Comparison of ENCODE assay signal across 19 cellular contexts in the genomic region with DNA sequence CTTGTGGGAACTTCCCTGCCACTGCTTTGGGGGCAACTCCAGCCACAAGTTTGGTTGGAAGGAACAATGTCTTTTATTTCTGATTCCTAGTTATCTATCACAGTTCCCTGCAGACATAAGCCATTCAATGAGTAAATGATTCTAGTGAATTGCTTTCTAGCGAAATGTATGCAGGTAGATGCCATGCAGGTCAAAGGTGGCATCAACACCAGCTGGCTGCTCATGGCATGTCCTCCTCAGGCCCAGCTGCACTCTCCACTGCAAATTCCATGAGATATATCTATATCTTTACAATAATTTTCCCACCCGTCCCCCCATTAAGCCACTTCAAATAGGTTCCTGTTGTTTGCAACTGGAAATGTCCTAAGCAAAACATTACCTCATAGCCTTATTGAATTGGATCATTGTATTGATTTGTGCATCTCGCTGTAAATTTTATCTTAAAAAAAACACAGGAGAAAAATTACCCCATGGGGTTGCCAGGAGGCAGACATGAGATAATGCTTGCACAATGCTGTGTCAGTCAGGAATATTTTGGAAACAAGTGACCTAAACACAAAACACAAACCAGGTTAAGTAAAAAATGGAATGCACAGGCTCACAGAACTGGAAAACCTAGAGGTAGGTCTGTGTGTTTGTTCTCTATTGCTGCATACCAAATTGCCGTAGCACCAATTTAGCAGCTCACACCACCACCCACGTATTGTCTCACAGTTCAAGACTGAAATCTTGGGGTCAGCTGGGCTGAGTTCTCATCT. TPM values are rescaled to one million over a fixed set of nuclear protein-coding genes. Genes with fewer than 3 reads are reported as not detected.
DNase-seq lines count a peak whose midpoint lies in the region; ATAC-seq, FAIRE-seq and TF ChIP-seq lines count a peak whose summit lies in the region.
"Had no signal": no experiment of that assay in that cellular context is flagged by ENCODE, and none has a peak within 500 bp of the region (broad histone marks: within the 10 kb centered on the region; RNA-seq: fewer than 3 reads in every experiment).

No MANE protein-coding gene starts in this region.

- no peaks in the 10 kb centered on the region for H3K79me1 ChIP-seq in H9 (ENCODE audit: insufficient read depth, low read depth, low read length, poor library complexity, severe bottlenecking)

- no peak overlapping the region for H3K4ac ChIP-seq in H9 (ENCODE audit: low read depth, low read length)

- no peak overlapping the region for H2BK15ac ChIP-seq in H9 (ENCODE audit: low read depth, low read length)

- no peak overlapping the region for H3K56ac ChIP-seq in H9 (ENCODE audit: insufficient read length, low read depth, low read length)

- no peak for FAIRE-seq in urothelium cell line (lab: Jason Lieb, UNC)
- FAIRE-seq: keratinocyte, small intestine had no signal

- H3K4me2 ChIP-seq in osteoblast (ENCODE audit: insufficient read depth, low read length) (peak overlapping the region; percentile 40), H9 (ENCODE audit: insufficient read depth, insufficient read length, low read length) (no peak overlapping the region)

- H3K23ac ChIP-seq in H9 (ENCODE audit: insufficient read length, low read depth, low read length) = no peak overlapping the region

- no peaks in the 10 kb centered on the region for H4K20me1 ChIP-seq in osteoblast (ENCODE audit: insufficient read depth, low read length)
- no peaks in the 10 kb centered on the region for H4K20me1 ChIP-seq in H9 (ENCODE audit: control insufficient read depth, insufficient read depth, insufficient read length)

- H3K4me1 Mint-ChIP-seq in H9 (no peaks in the 10 kb centered on the region), endodermal cell (no peaks in the 10 kb centered on the region)
- H3K4me1 Mint-ChIP-seq: activated B cell treated with CpG ODN at 0.5 μM for 24 hours had no signal

- intact Hi-C loops in heart right ventricle (cut with DNase I) = no loop called here
- intact Hi-C loops in aorta (cut with DNase I) = no loop called here

- H3K9ac ChIP-seq in H9 (ENCODE audit: extremely low read depth, insufficient read length, low read length) (no peak overlapping the region), endodermal cell (ENCODE audit: extremely low read depth, low read length, poor library complexity, severe bottlenecking) (no peak overlapping the region)

- H2BK5ac ChIP-seq in H9 (ENCODE audit: insufficient read length, low read length) = no peak overlapping the region

- no peaks in the 10 kb centered on the region for H3K23me2 ChIP-seq in H9 (ENCODE audit: insufficient read length, low read depth, low read length, poor library complexity, severe bottlenecking)

- no peak overlapping the region for H2AK5ac ChIP-seq in H9 (ENCODE audit: insufficient read length, low read length)

- TF ChIP-seq CTCF in right atrium auricular region (IDR thresholded peaks at IDR 0.05) (no peak), heart right ventricle (IDR thresholded peaks at IDR 0.05) (no peak), coronary artery (IDR thresholded peaks at IDR 0.05) (no peak), osteoblast (IDR thresholded peaks at IDR 0.05; ENCODE audit: extremely low read depth, low read depth, low read length) (no peak), H9 (conservative IDR thresholded peaks at IDR 0.05) (no peak), endodermal cell (conservative IDR thresholded peaks at IDR 0.05) (no peak)

- H4K5ac ChIP-seq in H9 (ENCODE audit: insufficient read length, low read depth, low read length) = no peak overlapping the region

- H2BK120ac ChIP-seq in H9 (ENCODE audit: low read depth, low read length, poor library complexity, severe bottlenecking) = no peak overlapping the region

- peak overlapping the region; percentile 28 to 60 for H3K27ac ChIP-seq in right atrium auricular region
- peak overlapping the region in 3 of 10 donors; percentile 7 to 61 (median 35) for H3K27ac ChIP-seq in heart right ventricle
- peak overlapping the region; percentile 79 to 92 for H3K27ac ChIP-seq in coronary artery
- H3K27ac ChIP-seq in osteoblast (ENCODE audit: low read depth, low read length) = peak overlapping the region; percentile 66
- H3K27ac ChIP-seq in aorta (ENCODE audit: low read depth in 1 of 2, low read length in 2 of 2) = peak overlapping the region in 1 of 2 donors; percentile 84
- H3K27ac ChIP-seq in H9 (ENCODE audit: insufficient read length, low read depth, low read length) = no peak overlapping the region
- no peak overlapping the region for H3K27ac ChIP-seq in endodermal cell (ENCODE audit: low read depth, low read length)
- H3K27ac ChIP-seq: neutrophil had no signal

- no peak overlapping the region for H4K8ac ChIP-seq in H9 (replicated peaks; ENCODE audit: insufficient read length, low read depth, low read length)

- H3K9me3 Mint-ChIP-seq in H9 = peaks cover 14 to 16% of the 10 kb centered on the region in 2 experiments; a peak in 4 of 5 replicates
- peaks cover 30% of the 10 kb centered on the region for H3K9me3 Mint-ChIP-seq in endodermal cell

- H2AFZ ChIP-seq in osteoblast (ENCODE audit: low read length) = no peak overlapping the region
- no peak overlapping the region for H2AFZ ChIP-seq in H9 (ENCODE audit: low read length)

- H3K36me3 ChIP-seq in right atrium auricular region = no peaks in the 10 kb centered on the region
- H3K36me3 ChIP-seq in heart right ventricle = no peaks in the 10 kb centered on the region
- H3K36me3 ChIP-seq in osteoblast (ENCODE audit: insufficient read depth, low read length) = peaks cover 3% of the 10 kb centered on the region
- no peaks in the 10 kb centered on the region for H3K36me3 ChIP-seq in aorta (ENCODE audit: control insufficient read depth in 1 of 2, insufficient read depth in 2 of 2, low read length in 1 of 2)
- no peaks in the 10 kb centered on the region for H3K36me3 ChIP-seq in endodermal cell (ENCODE audit: control insufficient read depth, insufficient read depth, low read length)
- H3K36me3 ChIP-seq: neutrophil, upper lobe of left lung had no signal

- H2BK20ac ChIP-seq in H9 (ENCODE audit: low read depth, low read length, poor library complexity, severe bottlenecking) = no peak overlapping the region

- no peak overlapping the region for H4K91ac ChIP-seq in H9 (ENCODE audit: insufficient read length, low read depth, low read length)

- H3K4me3 Mint-ChIP-seq in H9 (no peak overlapping the region), endodermal cell (no peak overlapping the region)
- H3K4me3 Mint-ChIP-seq: activated B cell treated with CpG ODN at 0.5 μM for 24 hours had no signal

- H3T11ph ChIP-seq in H9 (ENCODE audit: low read length) = no peak overlapping the region

- H3K18ac ChIP-seq in H9 (ENCODE audit: insufficient read length, low read depth, low read length) = no peak overlapping the region

- WGBS in heart right ventricle, 2 donors = 78 to 88% methylated on average over 5 of the region's 5 CpGs
- 76 to 78% methylated on average over 5 of the region's 5 CpGs for WGBS in aorta, 2 donors
- no CpG with 5 or more reads among the region's 5 CpGs for WGBS in H9 (ENCODE audit: extremely low coverage, insufficient read length, low lambda C conversion rate)
- 50 to 83% methylated on average over 1 to 5 of the region's 5 CpGs for WGBS in endodermal cell (ENCODE audit: insufficient coverage in 1 of 2, insufficient read length in 1 of 2), 2 experiments

- no peaks in the 10 kb centered on the region for H3K27me3 ChIP-seq in right atrium auricular region
- H3K27me3 ChIP-seq in heart right ventricle = no peaks in the 10 kb centered on the region
- no peaks in the 10 kb centered on the region for H3K27me3 ChIP-seq in osteoblast (ENCODE audit: insufficient read depth, low read length)
- H3K27me3 ChIP-seq in aorta (ENCODE audit: control insufficient read depth in 1 of 2, insufficient read depth in 2 of 2, low read length in 1 of 2) = no peaks in the 10 kb centered on the region
- no peaks in the 10 kb centered on the region for H3K27me3 ChIP-seq in H9 (ENCODE audit: insufficient read depth, low read length)
- H3K27me3 ChIP-seq in endodermal cell (ENCODE audit: control insufficient read depth, insufficient read depth, low read length, poor library complexity, severe bottlenecking) = no peaks in the 10 kb centered on the region
- H3K27me3 ChIP-seq: neutrophil, upper lobe of left lung had no signal

- H3K79me2 ChIP-seq in osteoblast (ENCODE audit: insufficient read depth, low read length) (no peaks in the 10 kb centered on the region), H9 (ENCODE audit: insufficient read depth, low read length) (no peaks in the 10 kb centered on the region)

- no peak overlapping the region for H2BK12ac ChIP-seq in H9 (ENCODE audit: insufficient read length, low read depth, low read length)

- H3K4me1 ChIP-seq in right atrium auricular region (peaks cover 0 to 5% of the 10 kb centered on the region in 2 donors), heart right ventricle (peaks cover 3 to 32% (median 8%) of the 10 kb centered on the region in 9 donors), osteoblast (ENCODE audit: insufficient read depth, low read length) (peaks cover 37% of the 10 kb centered on the region), aorta (ENCODE audit: control insufficient read depth in 1 of 2, insufficient read depth in 2 of 2, low read length in 2 of 2) (peaks cover 0 to 5% of the 10 kb centered on the region in 2 donors), H9 (ENCODE audit: insufficient read depth, low read length) (no peaks in the 10 kb centered on the region), endodermal cell (ENCODE audit: control insufficient read depth, insufficient read depth, low read length) (no peaks in the 10 kb centered on the region)

- H3K9me3 ChIP-seq in right atrium auricular region (peaks cover 3 to 20% of the 10 kb centered on the region in 2 donors), heart right ventricle (peaks cover 0 to 40% (median 13%) of the 10 kb centered on the region in 11 donors), osteoblast (ENCODE audit: low read depth, low read length) (peaks cover 11% of the 10 kb centered on the region), aorta (ENCODE audit: control insufficient read depth, low read length) (no peaks in the 10 kb centered on the region), H9 (ENCODE audit: control insufficient read depth, low read depth, low read length) (no peaks in the 10 kb centered on the region), endodermal cell (ENCODE audit: control insufficient read depth, low read length) (peaks cover 22% of the 10 kb centered on the region)
- H3K9me3 ChIP-seq: neutrophil had no signal

- H3K36me3 Mint-ChIP-seq in H9 (ENCODE audit: insufficient read depth in 1 of 3, low read depth in 3 of 3) (peaks cover 2 to 18% (median 13%) of the 10 kb centered on the region in 3 experiments; a peak in 5 of 7 replicates), endodermal cell (ENCODE audit: low read depth) (no peaks in the 10 kb centered on the region)

- H3K4me3 ChIP-seq in right atrium auricular region (no peak overlapping the region), heart right ventricle (no peak overlapping the region), coronary artery (peak overlapping the region; percentile 22), osteoblast (ENCODE audit: insufficient read depth, low read length) (no peak overlapping the region), aorta (ENCODE audit: low read length in 2 of 2) (no peak overlapping the region), endodermal cell (ENCODE audit: low read length) (no peak overlapping the region)
- H3K4me3 ChIP-seq: upper lobe of left lung had no signal

- H3K27me3 Mint-ChIP-seq in H9 (ENCODE audit: low read depth) = peaks cover 2% of the 10 kb centered on the region
- H3K27me3 Mint-ChIP-seq in endodermal cell (ENCODE audit: insufficient read depth) = peaks cover 6% of the 10 kb centered on the region

- no peak for DNase-seq in right atrium auricular region (ENCODE audit: low spot score)
- DNase-seq in heart right ventricle = no peak
- DNase-seq in coronary artery (ENCODE audit: low spot score) = no peak
- no peak for DNase-seq in osteoblast (ENCODE audit: insufficient read length, low spot score, missing footprints)
- DNase-seq in aorta = no peak
- no peak for DNase-seq in H9
- no peak for DNase-seq in endodermal cell
- no peak for DNase-seq in urothelium cell line (ENCODE audit: low spot score)
- DNase-seq: activated B cell treated with CpG ODN at 0.5 μM for 24 hours, amniotic stem cell, cortex of kidney, head of caudate nucleus, midbrain, NCI-H1417 treated with DMSO at 0.1 percent for 48 hours, SHP77, small intestine, upper lobe of left lung had no signal

- no peak overlapping the region for H3K14ac ChIP-seq in H9 (ENCODE audit: insufficient read depth, low read length)

- ATAC-seq in heart right ventricle (no peak), aorta (ENCODE audit: low FRiP score) (peak; percentile 5)

- H3K27ac Mint-ChIP-seq in H9 (no peak overlapping the region), endodermal cell (no peak overlapping the region)
- H3K27ac Mint-ChIP-seq: activated B cell treated with CpG ODN at 0.5 μM for 24 hours had no signal

RNA-seq across cellular contexts. Expression of a gene that starts 32.8 kb away (rescaled TPM):
- total RNA-seq in right atrium auricular region (100 to 1,000 TPM; 191 to 286 TPM), heart right ventricle (100 to 1,000 TPM in 2 of 10 donors, 10 to 100 TPM in 8; 57.7 to 113 (median 86.9) TPM), osteoblast (323 and 502 TPM in 2 replicates), aorta (100 to 1,000 TPM; 115 to 140 TPM), H9 (2021) (93.6 and 100 TPM in 2 replicates), endodermal cell (100 to 1,000 TPM in 1 of 2 donors, 10 to 100 TPM in 1; 83.4 to 144 TPM)
- polyA plus RNA-seq in heart right ventricle (10 to 100 TPM; 20.6 to 60.2 TPM), aorta (100 to 1,000 TPM in 1 of 2 donors, 10 to 100 TPM in 1; 97.7 to 119 TPM)
- 65.8 TPM for polyA plus RNA-seq in endodermal cell (2013, experiment 1 of 2)
- polyA plus RNA-seq in endodermal cell (2013, experiment 2 of 2) = 59.8 TPM

RNA-seq across cellular contexts. Expression of a gene that starts 44.8 kb away (rescaled TPM):
- total RNA-seq in right atrium auricular region = 10 to 100 TPM; 24.0 to 29.0 TPM
- total RNA-seq in heart right ventricle = 10 to 100 TPM; 16.1 to 53.9 (median 23.6) TPM
- 10 to 100 TPM; 24.4 to 34.1 TPM for polyA plus RNA-seq in heart right ventricle
- total RNA-seq in osteoblast = 22.4 and 25.7 TPM in 2 replicates
- total RNA-seq in aorta = 10 to 100 TPM; 44.1 to 59.2 TPM
- polyA plus RNA-seq in aorta = 100 to 1,000 TPM in 1 of 2 donors, 10 to 100 TPM in 1; 67.6 to 121 TPM
- total RNA-seq in H9 (2021) = 52.1 and 52.5 TPM in 2 replicates
- total RNA-seq in endodermal cell = 10 to 100 TPM; 31.2 to 36.3 TPM
- polyA plus RNA-seq in endodermal cell (2013, experiment 1 of 2) = 58.2 TPM
- polyA plus RNA-seq in endodermal cell (2013, experiment 2 of 2) = 56.8 TPM

Comparison
In these comparisons a context has a peak if more than half of its experiments do, and no peak if none do; other contexts are left out.
1. H3K27ac ChIP-seq: peak in right atrium auricular region (2 of 2), coronary artery (2 of 2) and osteoblast (single experiment); none in H9 (single experiment) and endodermal cell (single experiment).